In genomic region chr10:89332718-89333281, GRCh38 we compare ENCODE assay signal across 9 cellular contexts. TPM values are rescaled to one million over a fixed set of nuclear protein-coding genes. Genes with fewer than 3 reads are reported as not detected.
DNase-seq lines count a peak whose midpoint lies in the region; ATAC-seq and TF ChIP-seq lines count a peak whose summit lies in the region.
"Had no signal": no experiment of that assay in that cellular context is flagged by ENCODE, and none has a peak within 500 bp of the region (broad histone marks: within the 10 kb centered on the region; RNA-seq: fewer than 3 reads in every experiment).

No MANE protein-coding gene starts in this region.

- no peak for TF ChIP-seq POLR2A in vagina (IDR thresholded peaks at IDR 0.05)

- DNase-seq in ascending aorta (ENCODE audit: low spot score in 2 of 2) (no peak), lower lobe of right lung (no peak), vagina (ENCODE audit: extremely low spot score in 2 of 2) (no peak), cerebellar nuclear complex (lab: John Stamatoyannopoulos, UW) (no peak), NCI-H510A treated with DMSO at 0.1 percent for 48 hours (lab: John Stamatoyannopoulos, UW) (no peak), A172 (ENCODE audit: low spot score) (no peak)

- H3K36me3 ChIP-seq in ascending aorta (no peaks in the 10 kb centered on the region), lower lobe of right lung (peaks cover 9% of the 10 kb centered on the region), vagina (no peaks in the 10 kb centered on the region)

- H3K9me3 ChIP-seq in ascending aorta (no peaks in the 10 kb centered on the region), lower lobe of right lung (no peaks in the 10 kb centered on the region), vagina (no peaks in the 10 kb centered on the region)

- intact Hi-C loops in ascending aorta (cut with DNase I) = no loop called here
- intact Hi-C loops in lower lobe of right lung (cut with DNase I) = no loop called here
- intact Hi-C loops in vagina (cut with DNase I) = no loop called here

- no peak for TF ChIP-seq CTCF in GM12875 (IDR thresholded peaks at IDR 0.05; ENCODE audit: borderline replicate concordance, insufficient read depth, low read depth, low read length)
- no peak for TF ChIP-seq CTCF in ascending aorta (IDR thresholded peaks at IDR 0.05)
- no peak for TF ChIP-seq CTCF in lower lobe of right lung (IDR thresholded peaks at IDR 0.05)
- no peak for TF ChIP-seq CTCF in vagina (IDR thresholded peaks at IDR 0.05)

- peak; percentile 24 for ATAC-seq in HG03175 (IDR thresholded peaks at IDR 0.05; ENCODE audit: unreplicated experiment)
- ATAC-seq in lower lobe of right lung = peak; percentile 7 to 40

- H3K27me3 ChIP-seq in ascending aorta = no peaks in the 10 kb centered on the region
- H3K27me3 ChIP-seq in lower lobe of right lung (ENCODE audit: low read depth) = no peaks in the 10 kb centered on the region
- no peaks in the 10 kb centered on the region for H3K27me3 ChIP-seq in vagina

- H3K27ac ChIP-seq in ascending aorta (peak overlapping the region; percentile 66 to 72), lower lobe of right lung (peak overlapping the region; percentile 85), vagina (peak overlapping the region; percentile 79)

- peaks cover 6 to 27% of the 10 kb centered on the region in 2 donors for H3K4me1 ChIP-seq in ascending aorta
- peaks cover 86% of the 10 kb centered on the region for H3K4me1 ChIP-seq in lower lobe of right lung
- H3K4me1 ChIP-seq in vagina = peaks cover 55% of the 10 kb centered on the region

- peak overlapping the region; percentile 49 for H3K4me3 ChIP-seq in GM12875 (ENCODE audit: low read depth, low read length)
- H3K4me3 ChIP-seq in ascending aorta = peak overlapping the region; percentile 42 to 60
- H3K4me3 ChIP-seq in lower lobe of right lung = peak overlapping the region; percentile 55
- H3K4me3 ChIP-seq in vagina = peak overlapping the region; percentile 4 to 34

RNA-seq across cellular contexts. Expression of gene IFIT3, which starts 5.0 kb away (rescaled TPM):
- total RNA-seq in ascending aorta = 1.9 TPM
- 117 TPM for total RNA-seq in lower lobe of right lung
- total RNA-seq in vagina = 6.1 TPM
- total RNA-seq in A172 (2014; rRNA removed; shearing (Covaris generic)) = 16.6 and 17.2 TPM in 2 replicates

RNA-seq across cellular contexts. Expression of gene IFIT2, which starts 31.0 kb away (rescaled TPM):
- total RNA-seq in ascending aorta = 0.85 TPM
- total RNA-seq in lower lobe of right lung = 64.8 TPM
- 2.9 TPM for total RNA-seq in vagina
- 2.5 and 3.5 TPM in 2 replicates for total RNA-seq in A172 (2014; rRNA removed; shearing (Covaris generic))

RNA-seq across cellular contexts. Expression of gene IFIT1B, which starts 45.1 kb away (rescaled TPM):
- total RNA-seq in ascending aorta (not detected), lower lobe of right lung (not detected), vagina (not detected)
- not detected in 2 replicates for total RNA-seq in A172 (2014; rRNA removed; shearing (Covaris generic))
- total RNA-seq: HT1080 had no signal

RNA-seq across cellular contexts. Expression of gene IFIT1, which starts 59.6 kb away (rescaled TPM):
- total RNA-seq in ascending aorta (28.5 TPM), lower lobe of right lung (71.8 TPM), vagina (7.4 TPM)
- total RNA-seq in A172 (2014; rRNA removed; shearing (Covaris generic)) = 21.2 and 22.9 TPM in 2 replicates

Comparison
In these comparisons a context has a peak if more than half of its experiments do, and no peak if none do; other contexts are left out.
1. RNA of gene IFIT2, which starts 31.0 kb away (total RNA-seq): 64.8 TPM in lower lobe of right lung (single experiment); 2.9 TPM in vagina (single experiment), 2.5 to 3.5 TPM in A172 and 0.85 TPM in ascending aorta (single experiment); every median in the first group is over 10 times any median in the second.
2. Peak in every context shown above with its lines, with median percentiles within 50 percentile points of each other: H3K4me3 ChIP-seq and H3K27ac ChIP-seq.